9 cellular contexts compared by ENCODE assay signal in genomic region chr12:121889661-121890060, GRCh38. TPM values are rescaled to one million over a fixed set of nuclear protein-coding genes. Genes with fewer than 3 reads are reported as not detected.
DNase-seq lines count a peak whose midpoint lies in the region; ATAC-seq and TF ChIP-seq lines count a peak whose summit lies in the region.
"Not testable (repeated sequence)": the region's sequence is repeated elsewhere in the genome, so short reads cannot be mapped to it uniquely, and the experiment has no call there.
"Had no signal": no experiment of that assay in that cellular context is flagged by ENCODE, and none has a peak within 500 bp of the region (broad histone marks: within the 10 kb centered on the region; RNA-seq: fewer than 3 reads in every experiment).

No MANE protein-coding gene starts in this region.

- not testable (repeated sequence) for H3K9me2 ChIP-seq in OCI-LY7 (ENCODE audit: insufficient read depth, low read length)

- H3K9me3 ChIP-seq in A673 (ENCODE audit: low read depth, low read length, poor library complexity, severe bottlenecking); OCI-LY7 (ENCODE audit: low read length); heart left ventricle; muscle layer of colon (ENCODE audit: low read length); skeletal muscle tissue (ENCODE audit: control insufficient read depth in 3 of 3, low read length in 3 of 3): not testable (repeated sequence)

- not testable (repeated sequence) for H3K27me3 Mint-ChIP-seq in activated T-cell treated with anti-CD3 and anti-CD28 coated beads, Interleukin-2, amount 50 U/mL, for 24 hours

- not testable (repeated sequence) for TF ChIP-seq POLR2A in heart left ventricle (IDR thresholded peaks at IDR 0.05)

- H3K4me3 ChIP-seq in A673 (ENCODE audit: low read depth, low read length, poor library complexity, severe bottlenecking): peak overlapping the region; percentile 87
- peak overlapping the region; percentile 72 for H3K4me3 ChIP-seq in GM12864 (ENCODE audit: low read depth, low read length)
- peak overlapping the region; percentile 84 for H3K4me3 ChIP-seq in OCI-LY7 (ENCODE audit: low read depth, low read length, poor library complexity, severe bottlenecking)
- peak overlapping the region; percentile 99 for H3K4me3 ChIP-seq in choroid plexus epithelial cell (ENCODE audit: low read depth, low read length)
- H3K4me3 ChIP-seq in heart left ventricle: peak overlapping the region; percentile 52 to 94 (median 84)
- peak overlapping the region; percentile 72 to 75 for H3K4me3 ChIP-seq in muscle layer of colon (ENCODE audit: low read depth in 1 of 2, low read length in 2 of 2)
- H3K4me3 ChIP-seq in skeletal muscle tissue (ENCODE audit: low read length in 3 of 3): peak overlapping the region; percentile 96 to 99 (median 99)

- H3K4me1 ChIP-seq in A673 (ENCODE audit: insufficient read depth, low read length, poor library complexity, severe bottlenecking) (peaks cover 15% of the 10 kb centered on the region), OCI-LY7 (ENCODE audit: insufficient read depth, low read length, poor library complexity, severe bottlenecking) (peaks cover 49% of the 10 kb centered on the region), heart left ventricle (peaks cover 3 to 36% (median 17%) of the 10 kb centered on the region in 12 donors), muscle layer of colon (ENCODE audit: insufficient read depth, low read length) (peaks cover 24% of the 10 kb centered on the region), skeletal muscle tissue (ENCODE audit: control insufficient read depth in 3 of 3, insufficient read depth in 3 of 3, low read length in 3 of 3) (peaks cover 18 to 38% (median 34%) of the 10 kb centered on the region in 3 donors)

- peak overlapping the region; percentile 94 for H3K27ac ChIP-seq in A673 (ENCODE audit: low read depth, low read length, poor library complexity, severe bottlenecking)
- peak overlapping the region; percentile 86 for H3K27ac ChIP-seq in OCI-LY7 (ENCODE audit: low read depth, low read length, poor library complexity, severe bottlenecking)
- H3K27ac ChIP-seq in heart left ventricle: peak overlapping the region in 4 of 12 donors; percentile 95 to 98 (median 97)
- H3K27ac ChIP-seq in muscle layer of colon (ENCODE audit: low read depth, low read length): not testable (repeated sequence)
- H3K27ac ChIP-seq in skeletal muscle tissue (ENCODE audit: low read depth, low read length): peak overlapping the region; percentile 96

- H3K9ac ChIP-seq in muscle layer of colon (ENCODE audit: low read length): peak overlapping the region; percentile 47
- H3K9ac ChIP-seq in skeletal muscle tissue (ENCODE audit: low read depth in 1 of 3, low read length in 3 of 3): peak overlapping the region; percentile 96 to 98 (median 98)

- 54 to 62% (median 57%) methylated on average over 6 of the region's 6 CpGs for WGBS in heart left ventricle, 4 donors

- peak; percentile 11 for DNase-seq in A673 (ENCODE audit: low spot score)
- not testable (repeated sequence) for DNase-seq in GM12864 (ENCODE audit: low read depth); activated T-cell treated with anti-CD3 and anti-CD28 coated beads, Interleukin-2, amount 50 U/mL, for 24 hours; choroid plexus epithelial cell (ENCODE audit: low read depth); heart left ventricle
- peak; percentile 43 for DNase-seq in OCI-LY7 (ENCODE audit: low spot score)

- H3K4me2 ChIP-seq in OCI-LY7 (ENCODE audit: low read length): peak overlapping the region; percentile 90

- not testable (repeated sequence) for H3K27me3 ChIP-seq in A673 (replicated peaks; ENCODE audit: insufficient read depth, low read depth, low read length, poor library complexity); heart left ventricle; muscle layer of colon (ENCODE audit: control insufficient read depth in 1 of 2, insufficient read depth in 2 of 2, low read length in 2 of 2); skeletal muscle tissue (ENCODE audit: control insufficient read depth in 3 of 3, insufficient read depth in 3 of 3, low read length in 3 of 3)

- TF ChIP-seq CTCF in A673 (conservative IDR thresholded peaks at IDR 0.05; ENCODE audit: low read depth, low read length); GM12864 (IDR thresholded peaks at IDR 0.05; ENCODE audit: low read depth, low read length, missing control alignments); OCI-LY7 (conservative IDR thresholded peaks at IDR 0.05; ENCODE audit: low read length); choroid plexus epithelial cell (conservative IDR thresholded peaks at IDR 0.05; ENCODE audit: low read depth, low read length); heart left ventricle (IDR thresholded peaks at IDR 0.05): not testable (repeated sequence)

- not testable (repeated sequence) for H3K36me3 ChIP-seq in A673 (ENCODE audit: insufficient read depth, low read length, poor library complexity, severe bottlenecking)
- H3K36me3 ChIP-seq in OCI-LY7 (ENCODE audit: insufficient read depth, low read length) (peaks cover 30% of the 10 kb centered on the region), heart left ventricle (peaks cover 0 to 35% (median 8%) of the 10 kb centered on the region in 9 donors), muscle layer of colon (ENCODE audit: insufficient read depth, low read length) (peaks cover 14% of the 10 kb centered on the region), skeletal muscle tissue (ENCODE audit: control insufficient read depth in 3 of 3, insufficient read depth in 3 of 3, low read length in 3 of 3) (peaks cover 7 to 12% (median 8%) of the 10 kb centered on the region in 3 donors)

- POLR2A ChIA-PET in A673 (lab: Charles Lee; ENCODE audit: low non-redundant PET): not testable (repeated sequence)
- POLR2A ChIA-PET in OCI-LY7 (lab: Charles Lee): interaction anchor here (0.7 kb wide), 1 partner anchor 310 kb away, joined by 3 read pairs; no protein-coding TSS in a partner anchor

- H3K27ac Mint-ChIP-seq in activated T-cell treated with anti-CD3 and anti-CD28 coated beads, Interleukin-2, amount 50 U/mL, for 24 hours: peak overlapping the region; percentile 99

- peaks cover 44% of the 10 kb centered on the region for H3K36me3 Mint-ChIP-seq in activated T-cell treated with anti-CD3 and anti-CD28 coated beads, Interleukin-2, amount 50 U/mL, for 24 hours (ENCODE audit: low read depth)

- H2AFZ ChIP-seq in OCI-LY7 (ENCODE audit: low read length): not testable (repeated sequence)

- H3K4me1 Mint-ChIP-seq in activated T-cell treated with anti-CD3 and anti-CD28 coated beads, Interleukin-2, amount 50 U/mL, for 24 hours (ENCODE audit: low read depth): peaks cover 48% of the 10 kb centered on the region

- not testable (repeated sequence) for ATAC-seq in heart left ventricle

- H3K9me3 Mint-ChIP-seq in activated T-cell treated with anti-CD3 and anti-CD28 coated beads, Interleukin-2, amount 50 U/mL, for 24 hours: not testable (repeated sequence)

- not testable (repeated sequence) for H4K20me1 ChIP-seq in OCI-LY7 (ENCODE audit: insufficient read depth, low read length)

- CTCF ChIA-PET in A673 (lab: Charles Lee): interaction anchor here (0.9 kb wide), 1 partner anchor 28 kb away, joined by 3 read pairs; the partner anchor contains the start of gene CFAP251
- CTCF ChIA-PET in OCI-LY7 (lab: Charles Lee; ENCODE audit: unreplicated experiment): interaction anchor here (1.0 kb wide), 1 partner anchor 95 kb away, joined by 4 read pairs; no protein-coding TSS in a partner anchor

- not testable (repeated sequence) for BruUV-seq in A673 (replicated peaks; lab: Mats Ljungman, UMichigan); OCI-LY7 (replicated peaks; lab: Mats Ljungman, UMichigan)

- peaks cover 55% of the 10 kb centered on the region for H3K79me2 ChIP-seq in OCI-LY7 (ENCODE audit: insufficient read depth, low read depth, low read length)

- intact Hi-C loops in A673 (cut with micrococcal nuclease; ENCODE audit: unreplicated experiment) (loop anchor here (2.0 to 5.0 kb wide), 3 partner anchors 51 to 192 kb away; no protein-coding TSS in a partner anchor), OCI-LY7 (cut with micrococcal nuclease; ENCODE audit: unreplicated experiment) (loop anchor here (1.0 to 5.0 kb wide), 3 partner anchors 51 to 192 kb away; no protein-coding TSS in a partner anchor), heart left ventricle (cut with DNase I) (loop anchor here in 9 of 10 donors (2.0 to 10.0 kb wide), 10 partner anchors 47 to 202 kb away; partner anchors contain the start of gene TMEM120B (in 2 of the 9))

- H3K4me3 Mint-ChIP-seq in activated T-cell treated with anti-CD3 and anti-CD28 coated beads, Interleukin-2, amount 50 U/mL, for 24 hours: peak overlapping the region; percentile 96

RNA-seq across cellular contexts. Expression of gene PSMD9, which starts 1.1 kb away (rescaled TPM):
- total RNA-seq in A673 (2021) (78.3 and 86.4 TPM in 2 replicates), OCI-LY7 (2022) (89.2 and 90.2 TPM in 2 replicates), heart left ventricle (10 to 100 TPM; 28.8 to 47.8 (median 37.9) TPM), skeletal muscle tissue (13.0 TPM)
- 135 and 142 TPM in 2 replicates for total RNA-seq in OCI-LY7 (2014; rRNA removed; shearing (Covaris generic))
- 100 to 1,000 TPM in 1 of 2 donors, 10 to 100 TPM in 1; 24.8 to 133 TPM for polyA plus RNA-seq in heart left ventricle

RNA-seq across cellular contexts. Expression of gene CFAP251, which starts 28.7 kb away (rescaled TPM):
- total RNA-seq in A673 (2021) (5.5 and 7.5 TPM in 2 replicates), OCI-LY7 (2022) (4.7 and 4.8 TPM in 2 replicates), heart left ventricle (1 to 10 TPM in 5 of 9 donors, under 1 TPM in 4; 0.60 to 8.0 (median 1.2) TPM), skeletal muscle tissue (2.6 TPM)
- total RNA-seq in OCI-LY7 (2014; rRNA removed; shearing (Covaris generic)): 4.1 and 6.6 TPM in 2 replicates
- 1 to 10 TPM; 1.4 to 2.2 TPM for polyA plus RNA-seq in heart left ventricle

RNA-seq across cellular contexts. Expression of gene HPD, which starts 31.0 kb away (rescaled TPM):
- total RNA-seq in A673 (2021): not detected in 2 replicates
- total RNA-seq in OCI-LY7 (2014; rRNA removed; shearing (Covaris generic)): not detected in 2 replicates
- not detected in 2 replicates for total RNA-seq in OCI-LY7 (2022)
- total RNA-seq in heart left ventricle: 1 to 10 TPM in 7 of 9 donors, under 1 TPM in 2; 0.36 to 2.2 (median 1.5) TPM
- 1 to 10 TPM in 1 of 2 donors, under 1 TPM in 1; 0.55 to 1.1 TPM for polyA plus RNA-seq in heart left ventricle
- not detected for total RNA-seq in skeletal muscle tissue
- total RNA-seq: T-helper 1 cell treated with Interleukin-12 subunit alpha and Interleukin-12 subunit beta and Interleukin-4 antibody, amounts not matched to agents 30 ng/mL and 1 ng/mL, for 36 hours had no signal
